In the genomic region with DNA sequence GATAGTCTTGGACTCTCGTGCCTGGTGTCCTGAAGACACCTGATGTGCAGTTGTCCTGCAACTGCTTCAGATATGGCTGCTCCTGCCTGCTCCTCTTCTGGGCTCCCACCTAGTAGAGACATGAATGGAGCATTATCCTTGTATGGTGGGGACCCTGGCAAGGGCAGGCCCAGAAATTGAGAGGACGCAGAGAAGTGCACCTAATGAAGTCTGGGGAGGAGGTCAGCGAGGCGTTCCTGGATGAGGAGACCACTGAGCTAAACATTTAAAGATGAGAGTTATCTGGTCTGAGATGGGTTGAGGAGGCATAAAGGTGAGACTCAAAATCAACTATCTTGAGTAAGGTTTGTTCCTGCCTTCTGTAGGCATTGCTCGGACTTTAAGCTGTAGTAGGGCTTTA, we compare ENCODE assay signal across 15 cellular contexts.
DNase-seq lines count a peak whose midpoint lies in the region; ATAC-seq and TF ChIP-seq lines count a peak whose summit lies in the region.
"Had no signal": no experiment of that assay in that cellular context is flagged by ENCODE, and none has a peak within 500 bp of the region (broad histone marks: within the 10 kb centered on the region; RNA-seq: fewer than 3 reads in every experiment).

No MANE protein-coding gene starts in this region.

- TF ChIP-seq POLR2A in esophagus muscularis mucosa (IDR thresholded peaks at IDR 0.05; ENCODE audit: low read depth) = no peak

- H3K27me3 Mint-ChIP-seq in stimulated activated memory B cell treated with anti-CD40 and anti-IgM and Interleukin-4, amounts not matched to agents 10 μg/mL and 1 μg/mL and 100 μg/mL, for 72 hours = no peaks in the 10 kb centered on the region
- H3K27me3 Mint-ChIP-seq in mesothelial cell of epicardium (ENCODE audit: low read depth) = peaks cover 18% of the 10 kb centered on the region
- peaks cover 4% of the 10 kb centered on the region for H3K27me3 Mint-ChIP-seq in activated CD4-positive, alpha-beta T cell treated with anti-CD3 and anti-CD28 coated beads, Interleukin-2, amount 10 ng/mL, durations not matched to agents 24 days and 14 days

- intact Hi-C loops in Right ventricle myocardium inferior (cut with DNase I) = no loop called here
- intact Hi-C loops in esophagus muscularis mucosa (cut with DNase I) = no loop called here
- intact Hi-C loops in activated CD4-positive, alpha-beta T cell treated with anti-CD3 and anti-CD28 coated beads, Interleukin-2, amount 10 ng/mL, durations not matched to agents 24 days and 14 days (cut with micrococcal nuclease) = no loop called here

- H3K36me3 Mint-ChIP-seq in stimulated activated memory B cell treated with anti-CD40 and anti-IgM and Interleukin-4, amounts not matched to agents 10 μg/mL and 1 μg/mL and 100 μg/mL, for 72 hours = peaks cover 81% of the 10 kb centered on the region
- H3K36me3 Mint-ChIP-seq in mesothelial cell of epicardium = no peaks in the 10 kb centered on the region
- H3K36me3 Mint-ChIP-seq in activated CD4-positive, alpha-beta T cell treated with anti-CD3 and anti-CD28 coated beads, Interleukin-2, amount 10 ng/mL, durations not matched to agents 24 days and 14 days (ENCODE audit: low read depth) = no peaks in the 10 kb centered on the region
- H3K36me3 Mint-ChIP-seq: CD8-positive, alpha-beta T cell had no signal

- no peak for TF ChIP-seq EP300 in esophagus muscularis mucosa (IDR thresholded peaks at IDR 0.05)

- H3K27ac Mint-ChIP-seq in stimulated activated memory B cell treated with anti-CD40 and anti-IgM and Interleukin-4, amounts not matched to agents 10 μg/mL and 1 μg/mL and 100 μg/mL, for 72 hours = peak overlapping the region; percentile 40
- H3K27ac Mint-ChIP-seq in mesothelial cell of epicardium = no peak overlapping the region
- no peak overlapping the region for H3K27ac Mint-ChIP-seq in activated CD4-positive, alpha-beta T cell treated with anti-CD3 and anti-CD28 coated beads, Interleukin-2, amount 10 ng/mL, durations not matched to agents 24 days and 14 days
- H3K27ac Mint-ChIP-seq: CD8-positive, alpha-beta T cell had no signal

- H3K4me3 Mint-ChIP-seq in stimulated activated memory B cell treated with anti-CD40 and anti-IgM and Interleukin-4, amounts not matched to agents 10 μg/mL and 1 μg/mL and 100 μg/mL, for 72 hours = no peak overlapping the region
- H3K4me3 Mint-ChIP-seq in mesothelial cell of epicardium = no peak overlapping the region
- no peak overlapping the region for H3K4me3 Mint-ChIP-seq in activated CD4-positive, alpha-beta T cell treated with anti-CD3 and anti-CD28 coated beads, Interleukin-2, amount 10 ng/mL, durations not matched to agents 24 days and 14 days
- H3K4me3 Mint-ChIP-seq: CD8-positive, alpha-beta T cell had no signal

- H3K4me1 ChIP-seq in right atrium auricular region (no peaks in the 10 kb centered on the region), esophagus muscularis mucosa (no peaks in the 10 kb centered on the region)
- H3K4me1 ChIP-seq: HAP-1 had no signal

- ATAC-seq in Right ventricle myocardium inferior = no peak
- no peak for ATAC-seq in stimulated activated memory B cell treated with anti-CD40 and anti-IgM and Interleukin-4, amounts not matched to agents 10 μg/mL and 1 μg/mL and 100 μg/mL, for 72 hours
- ATAC-seq: CD8-positive, alpha-beta T cell had no signal

- TF ChIP-seq CTCF in right atrium auricular region (IDR thresholded peaks at IDR 0.05) (no peak), esophagus muscularis mucosa (IDR thresholded peaks at IDR 0.05) (no peak), mesothelial cell of epicardium (IDR thresholded peaks at IDR 0.05; ENCODE audit: unreplicated experiment) (no peak)

- 89% methylated on average over 5 of the region's 5 CpGs for WGBS in esophagus muscularis mucosa

- H3K4me1 Mint-ChIP-seq in stimulated activated memory B cell treated with anti-CD40 and anti-IgM and Interleukin-4, amounts not matched to agents 10 μg/mL and 1 μg/mL and 100 μg/mL, for 72 hours = peaks cover 88% of the 10 kb centered on the region
- no peaks in the 10 kb centered on the region for H3K4me1 Mint-ChIP-seq in mesothelial cell of epicardium
- no peaks in the 10 kb centered on the region for H3K4me1 Mint-ChIP-seq in activated CD4-positive, alpha-beta T cell treated with anti-CD3 and anti-CD28 coated beads, Interleukin-2, amount 10 ng/mL, durations not matched to agents 24 days and 14 days

- DNase-seq in right atrium auricular region (ENCODE audit: low spot score) (peak; percentile 40), Right ventricle myocardium inferior (ENCODE audit: missing footprints) (no peak), esophagus muscularis mucosa (ENCODE audit: extremely low spot score) (peak; percentile 75), mesothelial cell of epicardium (ENCODE audit: low spot score in 2 of 2, unreplicated experiment in 2 of 2) (no peak), germinal center (ENCODE audit: low spot score) (no peak)
- DNase-seq in activated CD4-positive, alpha-beta T cell treated with anti-CD3 and anti-CD28 coated beads, Interleukin-2, amount 10 ng/mL, durations not matched to agents 24 days and 14 days = no peak
- DNase-seq: 8988T; Calu3; CD8-positive, alpha-beta T cell; DMS79 treated with DMSO at 0.1 percent for 48 hours; GF-D8; GM23248 had no signal

- H3K36me3 ChIP-seq in right atrium auricular region (no peaks in the 10 kb centered on the region), esophagus muscularis mucosa (no peaks in the 10 kb centered on the region)
- H3K36me3 ChIP-seq: HAP-1 had no signal

- H3K27me3 ChIP-seq in right atrium auricular region = no peaks in the 10 kb centered on the region
- H3K27me3 ChIP-seq in esophagus muscularis mucosa = no peaks in the 10 kb centered on the region
- H3K27me3 ChIP-seq: BLaER1 treated with 17β-estradiol and CSF1 and Interleukin-3, amounts not matched to agents 10 nM and 100 nM had no signal

- H3K9me3 ChIP-seq in right atrium auricular region (peaks cover 0 to 3% of the 10 kb centered on the region in 2 donors), esophagus muscularis mucosa (peaks cover 0 to 4% (median 2%) of the 10 kb centered on the region in 4 donors)
- H3K9me3 ChIP-seq: HAP-1 had no signal

- peaks cover 7% of the 10 kb centered on the region for H3K9me3 Mint-ChIP-seq in stimulated activated memory B cell treated with anti-CD40 and anti-IgM and Interleukin-4, amounts not matched to agents 10 μg/mL and 1 μg/mL and 100 μg/mL, for 72 hours
- H3K9me3 Mint-ChIP-seq in mesothelial cell of epicardium = peaks cover 8% of the 10 kb centered on the region
- no peaks in the 10 kb centered on the region for H3K9me3 Mint-ChIP-seq in activated CD4-positive, alpha-beta T cell treated with anti-CD3 and anti-CD28 coated beads, Interleukin-2, amount 10 ng/mL, durations not matched to agents 24 days and 14 days

- H3K27ac ChIP-seq in right atrium auricular region (no peak overlapping the region), esophagus muscularis mucosa (replicated peaks in 1 of 4) (no peak overlapping the region)
- H3K27ac ChIP-seq: BLaER1 treated with 17β-estradiol and CSF1 and Interleukin-3, amounts not matched to agents 10 nM and 100 nM; GM23248 had no signal

- H3K4me3 ChIP-seq in right atrium auricular region (no peak overlapping the region), esophagus muscularis mucosa (no peak overlapping the region)
- H3K4me3 ChIP-seq: BLaER1 treated with 17β-estradiol and CSF1 and Interleukin-3, amounts not matched to agents 10 nM and 100 nM; GM23248; HAP-1 had no signal

Comparison
In these comparisons a context has a peak if more than half of its experiments do, and no peak if none do; other contexts are left out.
1. DNase-seq: peak in right atrium auricular region (single experiment) and esophagus muscularis mucosa (single experiment); none in Right ventricle myocardium inferior (single experiment), mesothelial cell of epicardium (0 of 2), germinal center (single experiment) and activated CD4-positive, alpha-beta T cell treated with anti-CD3 and anti-CD28 coated beads, Interleukin-2, amount 10 ng/mL, durations not matched to agents 24 days and 14 days (single experiment).